ENCODE assay signal across 23 cellular contexts in genomic region chrX:123088331-123088730, GRCh38.
"Had no signal": no experiment of that assay in that cellular context is flagged by ENCODE, and none has a peak within 500 bp of the region (broad histone marks: within the 10 kb centered on the region; RNA-seq: fewer than 3 reads in every experiment).

No MANE protein-coding gene starts in this region.

- H3K36me3 Mint-ChIP-seq: activated CD4-positive, alpha-beta memory T cell treated with anti-CD3 and anti-CD28 coated beads for 36 hours; activated naive CD4-positive, alpha-beta T cell treated with anti-CD3 and anti-CD28 coated beads, Interleukin-2, amount 10 ng/mL, durations not matched to agents 7 days and 5 days; brain; natural killer cell treated with Interleukin-12 subunit alpha and Interleukin-12 subunit beta and Interleukin-15 and Interleukin-18, amount 100 ng/mL, for 72 hours; stimulated activated naive B cell treated with anti-CD40 and anti-IgM and Interleukin-4, amounts not matched to agents 10 μg/mL and 1 μg/mL and 100 μg/mL, for 72 hours; type B pancreatic cell had no signal

- ATAC-seq: activated T-cell treated with anti-CD3 and anti-CD28 coated beads, Interleukin-2, amount 50 U/mL, for 72 hours; effector memory CD8-positive, alpha-beta T cell; foreskin keratinocyte; natural killer cell treated with Interleukin-12 subunit alpha and Interleukin-12 subunit beta and Interleukin-15 and Interleukin-18, amount 100 ng/mL, for 72 hours; stimulated activated naive B cell treated with anti-CD40 and anti-IgM and Interleukin-4, amounts not matched to agents 10 μg/mL and 1 μg/mL and 100 μg/mL, for 72 hours had no signal

- H3K27ac Mint-ChIP-seq: activated B cell treated with CpG ODN at 0.5 μM for 24 hours; activated CD4-positive, alpha-beta memory T cell treated with anti-CD3 and anti-CD28 coated beads for 36 hours; activated naive CD4-positive, alpha-beta T cell treated with anti-CD3 and anti-CD28 coated beads, Interleukin-2, amount 10 ng/mL, durations not matched to agents 7 days and 5 days; activated T-cell treated with anti-CD3 and anti-CD28 coated beads, Interleukin-2, amount 50 U/mL, for 72 hours; brain; effector memory CD8-positive, alpha-beta T cell; natural killer cell treated with Interleukin-12 subunit alpha and Interleukin-12 subunit beta and Interleukin-15 and Interleukin-18, amount 100 ng/mL, for 72 hours; progenitor cell of endocrine pancreas; stimulated activated naive B cell treated with anti-CD40 and anti-IgM and Interleukin-4, amounts not matched to agents 10 μg/mL and 1 μg/mL and 100 μg/mL, for 72 hours; type B pancreatic cell had no signal

- H3K4me3 ChIP-seq: esophagus squamous epithelium, lower lobe of right lung, thoracic aorta, vagina had no signal

- DNase-seq: activated B cell treated with CpG ODN at 0.5 μM for 24 hours; activated CD4-positive, alpha-beta memory T cell treated with anti-CD3 and anti-CD28 coated beads for 36 hours; activated CD4-positive, alpha-beta T cell treated with anti-CD3 and anti-CD28 coated beads for 48 hours; activated effector memory CD4-positive, alpha-beta T cell treated with anti-CD3 and anti-CD28 coated beads, Interleukin-2, amount 50 U/mL, for 16 hours; activated naive CD4-positive, alpha-beta T cell treated with anti-CD3 and anti-CD28 coated beads, Interleukin-2, amount 10 ng/mL, durations not matched to agents 7 days and 5 days; activated T-cell treated with anti-CD3 and anti-CD28 coated beads, Interleukin-2, amount 50 U/mL, for 72 hours; central memory CD4-positive, alpha-beta T cell; effector memory CD8-positive, alpha-beta T cell; esophagus squamous epithelium; lower lobe of right lung; stimulated activated CD4-positive, alpha-beta T cell treated with anti-CD3 and anti-CD28 coated beads, Interleukin-2, amount 100 ng/mL, for 48 hours; stimulated activated CD8-positive, alpha-beta memory T cell treated with anti-CD3 and anti-CD28 coated beads, Interleukin-4, amount 100 ng/mL, for 48 hours; stimulated activated naive B cell treated with anti-CD40 and anti-IgM and Interleukin-4, amounts not matched to agents 10 μg/mL and 1 μg/mL and 100 μg/mL, for 72 hours; T-helper 9 cell had no signal

- H3K27me3 ChIP-seq: esophagus squamous epithelium, foreskin keratinocyte, vagina had no signal

- H3K27me3 Mint-ChIP-seq: activated B cell treated with CpG ODN at 0.5 μM for 24 hours; activated CD4-positive, alpha-beta memory T cell treated with anti-CD3 and anti-CD28 coated beads for 36 hours; activated naive CD4-positive, alpha-beta T cell treated with anti-CD3 and anti-CD28 coated beads, Interleukin-2, amount 10 ng/mL, durations not matched to agents 7 days and 5 days; effector memory CD8-positive, alpha-beta T cell; natural killer cell treated with Interleukin-12 subunit alpha and Interleukin-12 subunit beta and Interleukin-15 and Interleukin-18, amount 100 ng/mL, for 72 hours; progenitor cell of endocrine pancreas; stimulated activated naive B cell treated with anti-CD40 and anti-IgM and Interleukin-4, amounts not matched to agents 10 μg/mL and 1 μg/mL and 100 μg/mL, for 72 hours; type B pancreatic cell had no signal

- H3K4me1 ChIP-seq: esophagus squamous epithelium, foreskin keratinocyte, lower lobe of right lung, vagina had no signal

- H3K27ac ChIP-seq: esophagus squamous epithelium, foreskin keratinocyte, lower lobe of right lung, thoracic aorta, vagina had no signal

- H3K36me3 ChIP-seq: esophagus squamous epithelium, lower lobe of right lung, thoracic aorta, vagina had no signal

- FAIRE-seq: endothelial cell of umbilical vein, keratinocyte had no signal

- H3K4me3 Mint-ChIP-seq: activated B cell treated with CpG ODN at 0.5 μM for 24 hours; activated CD4-positive, alpha-beta memory T cell treated with anti-CD3 and anti-CD28 coated beads for 36 hours; activated naive CD4-positive, alpha-beta T cell treated with anti-CD3 and anti-CD28 coated beads, Interleukin-2, amount 10 ng/mL, durations not matched to agents 7 days and 5 days; activated T-cell treated with anti-CD3 and anti-CD28 coated beads, Interleukin-2, amount 50 U/mL, for 72 hours; brain; effector memory CD8-positive, alpha-beta T cell; natural killer cell treated with Interleukin-12 subunit alpha and Interleukin-12 subunit beta and Interleukin-15 and Interleukin-18, amount 100 ng/mL, for 72 hours; stimulated activated naive B cell treated with anti-CD40 and anti-IgM and Interleukin-4, amounts not matched to agents 10 μg/mL and 1 μg/mL and 100 μg/mL, for 72 hours; type B pancreatic cell had no signal

- H3K4me1 Mint-ChIP-seq: activated B cell treated with CpG ODN at 0.5 μM for 24 hours; activated naive CD4-positive, alpha-beta T cell treated with anti-CD3 and anti-CD28 coated beads, Interleukin-2, amount 10 ng/mL, durations not matched to agents 7 days and 5 days; brain; stimulated activated naive B cell treated with anti-CD40 and anti-IgM and Interleukin-4, amounts not matched to agents 10 μg/mL and 1 μg/mL and 100 μg/mL, for 72 hours had no signal

- H3K9me3 ChIP-seq: esophagus squamous epithelium, lower lobe of right lung, thoracic aorta, vagina had no signal

- H3K9me3 Mint-ChIP-seq: activated CD4-positive, alpha-beta memory T cell treated with anti-CD3 and anti-CD28 coated beads for 36 hours; activated naive CD4-positive, alpha-beta T cell treated with anti-CD3 and anti-CD28 coated beads, Interleukin-2, amount 10 ng/mL, durations not matched to agents 7 days and 5 days; effector memory CD8-positive, alpha-beta T cell; natural killer cell treated with Interleukin-12 subunit alpha and Interleukin-12 subunit beta and Interleukin-15 and Interleukin-18, amount 100 ng/mL, for 72 hours; type B pancreatic cell had no signal
